19 cellular contexts compared by ENCODE assay signal in genomic region chr2:8857709-8858108, GRCh38. TPM values are rescaled to one million over a fixed set of nuclear protein-coding genes. Genes with fewer than 3 reads are reported as not detected.
DNase-seq lines count a peak whose midpoint lies in the region; ATAC-seq lines count a peak whose summit lies in the region.
"Had no signal": no experiment of that assay in that cellular context is flagged by ENCODE, and none has a peak within 500 bp of the region (broad histone marks: within the 10 kb centered on the region; RNA-seq: fewer than 3 reads in every experiment).

No MANE protein-coding gene starts in this region.

- no peak for ATAC-seq in HG03097 (IDR thresholded peaks at IDR 0.05; ENCODE audit: low FRiP score, unreplicated experiment)
- ATAC-seq: activated naive CD8-positive, alpha-beta T cell treated with anti-CD3 and anti-CD28 coated beads, Interleukin-2, amount 50 U/mL, for 24 hours; GM12878 had no signal

- DNase-seq in NCI-H2107 treated with DMSO at 0.1 percent for 48 hours (lab: John Stamatoyannopoulos, UW; ENCODE audit: unreplicated experiment) (peak; percentile 2), NCI-H2107 (lab: John Stamatoyannopoulos, UW) (no peak), NCI-H2227 treated with DMSO at 0.1 percent for 48 hours (lab: John Stamatoyannopoulos, UW) (peak; percentile 66), iPS-NIHi11 (ENCODE audit: low spot score) (peak; percentile 41), renal cortical epithelial cell (ENCODE audit: low read depth) (peak; percentile 50), COR-L47 (lab: John Stamatoyannopoulos, UW) (no peak)
- no peak for DNase-seq in activated CD8-positive, alpha-beta memory T cell treated with anti-CD3 and anti-CD28 coated beads, Interleukin-2, amount 50 U/mL, for 48 hours
- DNase-seq: 8988T; activated CD4-positive, alpha-beta T cell treated with anti-CD3 and anti-CD28 coated beads, Interleukin-2, amount 50 U/mL, for 4 hours; activated effector memory CD4-positive, alpha-beta T cell treated with anti-CD3 and anti-CD28 coated beads, Interleukin-2, amount 50 U/mL, for 16 hours; activated naive CD8-positive, alpha-beta T cell treated with anti-CD3 and anti-CD28 coated beads, Interleukin-2, amount 50 U/mL, for 24 hours; cortex of kidney; DMS53; NCI-H2081; NCI-H526 treated with DMSO at 0.1 percent for 48 hours; stimulated activated CD4-positive, alpha-beta T cell treated with anti-CD3 and anti-CD28 coated beads, Interleukin-2, amount 100 ng/mL, for 48 hours; stimulated activated naive CD4-positive, alpha-beta T cell had no signal

RNA-seq across cellular contexts. Expression of gene KIDINS220, which starts 20.3 kb away (rescaled TPM):
- 47.2 and 86.1 TPM in 2 replicates for total RNA-seq in renal cortical epithelial cell

Comparison
In these comparisons a context has a peak if more than half of its experiments do, and no peak if none do; other contexts are left out.
1. DNase-seq: peak in NCI-H2107 treated with DMSO at 0.1 percent for 48 hours (single experiment), NCI-H2227 treated with DMSO at 0.1 percent for 48 hours (single experiment), iPS-NIHi11 (single experiment) and renal cortical epithelial cell (single experiment); none in NCI-H2107 (single experiment), COR-L47 (single experiment) and activated CD8-positive, alpha-beta memory T cell treated with anti-CD3 and anti-CD28 coated beads, Interleukin-2, amount 50 U/mL, for 48 hours (single experiment).